In the genomic region with DNA sequence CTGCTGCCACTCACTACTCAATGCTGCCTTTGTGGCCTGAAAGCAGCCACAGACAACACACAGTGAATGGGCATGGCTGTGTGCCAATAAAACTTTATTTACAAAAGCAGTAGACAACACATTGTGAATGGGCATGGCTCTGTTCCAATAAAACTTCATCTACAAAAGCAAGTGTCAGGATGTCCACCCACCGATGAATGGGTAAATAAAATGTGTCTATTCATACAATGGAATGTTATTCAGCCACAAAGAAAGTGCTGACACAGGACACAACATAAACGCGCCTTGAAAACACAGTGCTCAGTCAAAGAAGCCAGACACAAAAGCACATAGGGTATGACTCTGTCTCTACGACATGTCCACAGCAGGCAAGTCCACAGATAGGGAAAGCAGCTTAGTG, we compare ENCODE assay signal across 15 cellular contexts. TPM values are rescaled to one million over a fixed set of nuclear protein-coding genes. Genes with fewer than 3 reads are reported as not detected.
DNase-seq lines count a peak whose midpoint lies in the region; ATAC-seq, FAIRE-seq and TF ChIP-seq lines count a peak whose summit lies in the region.
"Had no signal": no experiment of that assay in that cellular context is flagged by ENCODE, and none has a peak within 500 bp of the region (broad histone marks: within the 10 kb centered on the region; RNA-seq: fewer than 3 reads in every experiment).

No MANE protein-coding gene starts in this region.

- DNase-seq in H54 (ENCODE audit: insufficient read length, low spot score) (peak; percentile 29), NCI-H2196 (lab: John Stamatoyannopoulos, UW; ENCODE audit: unreplicated experiment) (peak; percentile 55), brain microvascular endothelial cell (peak; percentile 36), neural progenitor cell (ENCODE audit: low spot score) (peak; percentile 28), vagina (ENCODE audit: extremely low spot score in 2 of 2) (no peak), HCEC 1CT (no peak), NCI-H82 (lab: John Stamatoyannopoulos, UW) (no peak)
- DNase-seq: activated CD4-positive, alpha-beta T cell treated with anti-CD3 and anti-CD28 coated beads for 48 hours; CD4-positive, CD25-positive, alpha-beta regulatory T cell; H9; NCI-H526 had no signal

- H3K4me1 Mint-ChIP-seq in neural progenitor cell, result peaks cover 13% of the 10 kb centered on the region

- H3K4me1 ChIP-seq in neural progenitor cell (peaks cover 19% of the 10 kb centered on the region), vagina (no peaks in the 10 kb centered on the region)

- peaks cover 4% of the 10 kb centered on the region for H3K9me3 Mint-ChIP-seq in neural progenitor cell
- H3K9me3 Mint-ChIP-seq: CD4-positive, CD25-positive, alpha-beta regulatory T cell had no signal

- no peaks in the 10 kb centered on the region for H3K9me3 ChIP-seq in neural progenitor cell (ENCODE audit: low read depth)
- H3K9me3 ChIP-seq in vagina, result no peaks in the 10 kb centered on the region

- no peak overlapping the region for H3K4me3 Mint-ChIP-seq in neural progenitor cell
- H3K4me3 Mint-ChIP-seq: CD4-positive, CD25-positive, alpha-beta regulatory T cell; H9 had no signal

- no peaks in the 10 kb centered on the region for H3K36me3 ChIP-seq in brain microvascular endothelial cell (replicated peaks)
- H3K36me3 ChIP-seq in neural progenitor cell, result no peaks in the 10 kb centered on the region
- no peaks in the 10 kb centered on the region for H3K36me3 ChIP-seq in vagina

- H2AFZ ChIP-seq in neural progenitor cell (replicated peaks), result no peak overlapping the region

- H3K9ac ChIP-seq in neural progenitor cell, result no peak overlapping the region

- H3K27me3 Mint-ChIP-seq in neural progenitor cell (ENCODE audit: insufficient read depth, low read depth), result peaks cover 8% of the 10 kb centered on the region
- H3K27me3 Mint-ChIP-seq: CD4-positive, CD25-positive, alpha-beta regulatory T cell had no signal

- intact Hi-C loops in vagina (cut with DNase I), result no loop called here

- H3K27ac ChIP-seq in brain microvascular endothelial cell (no peak overlapping the region), neural progenitor cell (peak overlapping the region; percentile 71), vagina (no peak overlapping the region)

- no peaks in the 10 kb centered on the region for H4K20me1 ChIP-seq in neural progenitor cell (ENCODE audit: low read depth)

- H3K27ac Mint-ChIP-seq in neural progenitor cell, result no peak overlapping the region

- peaks cover 22% of the 10 kb centered on the region for H3K36me3 Mint-ChIP-seq in neural progenitor cell

- no peak for FAIRE-seq in H54 (lab: Jason Lieb, UNC)
- FAIRE-seq: GM19239 had no signal

- TF ChIP-seq CTCF in brain microvascular endothelial cell (IDR thresholded peaks at IDR 0.05; ENCODE audit: low read depth, low read length, missing control alignments) (no peak), neural progenitor cell (IDR thresholded peaks at IDR 0.05) (no peak), vagina (IDR thresholded peaks at IDR 0.05) (no peak)

- H3K79me2 ChIP-seq in neural progenitor cell (ENCODE audit: low read depth), result no peaks in the 10 kb centered on the region

- in situ Hi-C loops in brain microvascular endothelial cell (cut with HindIII; ENCODE audit: low pct_ligation_motif_present, low sequenced_read_pairs), result no loop called here

- ATAC-seq in GM21529 (IDR thresholded peaks at IDR 0.05; ENCODE audit: unreplicated experiment), result no peak

- H3K27me3 ChIP-seq in brain microvascular endothelial cell (replicated peaks) (no peaks in the 10 kb centered on the region), neural progenitor cell (no peaks in the 10 kb centered on the region), vagina (no peaks in the 10 kb centered on the region)

- TF ChIP-seq POLR2A in H54 (IDR thresholded peaks at IDR 0.05; ENCODE audit: low read depth, low read length) (no peak), vagina (IDR thresholded peaks at IDR 0.05) (no peak)

- H3F3A ChIP-seq in neural progenitor cell (ENCODE audit: low read depth), result peaks cover 17% of the 10 kb centered on the region

- H3K4me3 ChIP-seq in brain microvascular endothelial cell (ENCODE audit: low read depth, low read length) (no peak overlapping the region), neural progenitor cell (no peak overlapping the region), vagina (no peak overlapping the region)

- H3K4me2 ChIP-seq in neural progenitor cell, result no peak overlapping the region

RNA-seq across cellular contexts. Expression of a gene that starts 20.1 kb away (rescaled TPM):
- total RNA-seq in neural progenitor cell (ENCODE audit: low replicate concordance) (1.6 and 7.8 TPM in 2 replicates), vagina (2.7 TPM)

RNA-seq across cellular contexts. Expression of a gene that starts 22.0 kb away (rescaled TPM):
- total RNA-seq in neural progenitor cell (ENCODE audit: low replicate concordance) (not detected in 2 replicates), vagina (7.6 TPM)
- total RNA-seq: CD4-positive, CD25-positive, alpha-beta regulatory T cell; chondrocyte; fibroblast of villous mesenchyme; H9 had no signal

Comparison
In these comparisons a context has a peak if more than half of its experiments do, and no peak if none do; other contexts are left out.
1. DNase-seq: peak in H54 (single experiment), NCI-H2196 (single experiment), brain microvascular endothelial cell (single experiment) and neural progenitor cell (single experiment); none in vagina (0 of 2), HCEC 1CT (single experiment) and NCI-H82 (single experiment).